Comparison of ENCODE assay signal across 1 cellular context in the genomic region with DNA sequence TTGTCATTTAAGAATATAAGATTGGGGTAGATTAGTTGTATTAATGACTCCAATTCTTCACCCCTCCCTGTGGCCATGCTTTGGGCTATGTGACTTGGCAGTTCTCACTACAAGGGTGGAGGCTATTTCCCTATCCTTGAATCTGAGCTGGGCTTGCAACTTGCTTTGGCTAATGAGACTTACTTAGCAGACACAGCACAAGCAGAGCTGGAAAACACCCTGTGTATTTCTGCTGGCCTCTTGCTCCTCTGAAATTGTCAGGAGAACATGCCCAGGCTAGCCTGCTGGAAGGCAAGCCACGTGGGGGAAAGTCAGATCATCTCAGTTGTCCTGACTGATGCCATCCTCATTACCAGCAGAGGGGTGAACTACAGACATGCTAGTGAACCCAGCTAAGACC.
TF ChIP-seq lines count a peak whose summit lies in the region.

No MANE protein-coding gene starts in this region.

TF ChIP-seq in GM23338, 12 proteins besides CTCF, POLR2A, EP300 and RAD21 (continued from another document):
- TF ChIP-seq, protein P1, sequence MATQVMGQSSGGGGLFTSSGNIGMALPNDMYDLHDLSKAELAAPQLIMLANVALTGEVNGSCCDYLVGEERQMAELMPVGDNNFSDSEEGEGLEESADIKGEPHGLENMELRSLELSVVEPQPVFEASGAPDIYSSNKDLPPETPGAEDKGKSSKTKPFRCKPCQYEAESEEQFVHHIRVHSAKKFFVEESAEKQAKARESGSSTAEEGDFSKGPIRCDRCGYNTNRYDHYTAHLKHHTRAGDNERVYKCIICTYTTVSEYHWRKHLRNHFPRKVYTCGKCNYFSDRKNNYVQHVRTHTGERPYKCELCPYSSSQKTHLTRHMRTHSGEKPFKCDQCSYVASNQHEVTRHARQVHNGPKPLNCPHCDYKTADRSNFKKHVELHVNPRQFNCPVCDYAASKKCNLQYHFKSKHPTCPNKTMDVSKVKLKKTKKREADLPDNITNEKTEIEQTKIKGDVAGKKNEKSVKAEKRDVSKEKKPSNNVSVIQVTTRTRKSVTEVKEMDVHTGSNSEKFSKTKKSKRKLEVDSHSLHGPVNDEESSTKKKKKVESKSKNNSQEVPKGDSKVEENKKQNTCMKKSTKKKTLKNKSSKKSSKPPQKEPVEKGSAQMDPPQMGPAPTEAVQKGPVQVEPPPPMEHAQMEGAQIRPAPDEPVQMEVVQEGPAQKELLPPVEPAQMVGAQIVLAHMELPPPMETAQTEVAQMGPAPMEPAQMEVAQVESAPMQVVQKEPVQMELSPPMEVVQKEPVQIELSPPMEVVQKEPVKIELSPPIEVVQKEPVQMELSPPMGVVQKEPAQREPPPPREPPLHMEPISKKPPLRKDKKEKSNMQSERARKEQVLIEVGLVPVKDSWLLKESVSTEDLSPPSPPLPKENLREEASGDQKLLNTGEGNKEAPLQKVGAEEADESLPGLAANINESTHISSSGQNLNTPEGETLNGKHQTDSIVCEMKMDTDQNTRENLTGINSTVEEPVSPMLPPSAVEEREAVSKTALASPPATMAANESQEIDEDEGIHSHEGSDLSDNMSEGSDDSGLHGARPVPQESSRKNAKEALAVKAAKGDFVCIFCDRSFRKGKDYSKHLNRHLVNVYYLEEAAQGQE (IDR thresholded peaks at IDR 0.05; ENCODE audit: unreplicated experiment) = no peak
- TF ChIP-seq ZNF331 (CRISPR knock-in tag; IDR thresholded peaks at IDR 0.05; ENCODE audit: low read depth) (no peak), EZH2 (IDR thresholded peaks at IDR 0.05; ENCODE audit: low read depth, unreplicated experiment) (no peak), POLR2AphosphoS5 (IDR thresholded peaks at IDR 0.05; ENCODE audit: low read depth) (no peak), EZH2phosphoT487 (IDR thresholded peaks at IDR 0.05; ENCODE audit: unreplicated experiment) (no peak), JUNB (IDR thresholded peaks at IDR 0.05; ENCODE audit: unreplicated experiment) (no peak), CREB1 (CRISPR knock-in tag; IDR thresholded peaks at IDR 0.05; ENCODE audit: low read depth) (no peak), ETS1 (IDR thresholded peaks at IDR 0.05) (no peak)
- TF ChIP-seq, protein P2, sequence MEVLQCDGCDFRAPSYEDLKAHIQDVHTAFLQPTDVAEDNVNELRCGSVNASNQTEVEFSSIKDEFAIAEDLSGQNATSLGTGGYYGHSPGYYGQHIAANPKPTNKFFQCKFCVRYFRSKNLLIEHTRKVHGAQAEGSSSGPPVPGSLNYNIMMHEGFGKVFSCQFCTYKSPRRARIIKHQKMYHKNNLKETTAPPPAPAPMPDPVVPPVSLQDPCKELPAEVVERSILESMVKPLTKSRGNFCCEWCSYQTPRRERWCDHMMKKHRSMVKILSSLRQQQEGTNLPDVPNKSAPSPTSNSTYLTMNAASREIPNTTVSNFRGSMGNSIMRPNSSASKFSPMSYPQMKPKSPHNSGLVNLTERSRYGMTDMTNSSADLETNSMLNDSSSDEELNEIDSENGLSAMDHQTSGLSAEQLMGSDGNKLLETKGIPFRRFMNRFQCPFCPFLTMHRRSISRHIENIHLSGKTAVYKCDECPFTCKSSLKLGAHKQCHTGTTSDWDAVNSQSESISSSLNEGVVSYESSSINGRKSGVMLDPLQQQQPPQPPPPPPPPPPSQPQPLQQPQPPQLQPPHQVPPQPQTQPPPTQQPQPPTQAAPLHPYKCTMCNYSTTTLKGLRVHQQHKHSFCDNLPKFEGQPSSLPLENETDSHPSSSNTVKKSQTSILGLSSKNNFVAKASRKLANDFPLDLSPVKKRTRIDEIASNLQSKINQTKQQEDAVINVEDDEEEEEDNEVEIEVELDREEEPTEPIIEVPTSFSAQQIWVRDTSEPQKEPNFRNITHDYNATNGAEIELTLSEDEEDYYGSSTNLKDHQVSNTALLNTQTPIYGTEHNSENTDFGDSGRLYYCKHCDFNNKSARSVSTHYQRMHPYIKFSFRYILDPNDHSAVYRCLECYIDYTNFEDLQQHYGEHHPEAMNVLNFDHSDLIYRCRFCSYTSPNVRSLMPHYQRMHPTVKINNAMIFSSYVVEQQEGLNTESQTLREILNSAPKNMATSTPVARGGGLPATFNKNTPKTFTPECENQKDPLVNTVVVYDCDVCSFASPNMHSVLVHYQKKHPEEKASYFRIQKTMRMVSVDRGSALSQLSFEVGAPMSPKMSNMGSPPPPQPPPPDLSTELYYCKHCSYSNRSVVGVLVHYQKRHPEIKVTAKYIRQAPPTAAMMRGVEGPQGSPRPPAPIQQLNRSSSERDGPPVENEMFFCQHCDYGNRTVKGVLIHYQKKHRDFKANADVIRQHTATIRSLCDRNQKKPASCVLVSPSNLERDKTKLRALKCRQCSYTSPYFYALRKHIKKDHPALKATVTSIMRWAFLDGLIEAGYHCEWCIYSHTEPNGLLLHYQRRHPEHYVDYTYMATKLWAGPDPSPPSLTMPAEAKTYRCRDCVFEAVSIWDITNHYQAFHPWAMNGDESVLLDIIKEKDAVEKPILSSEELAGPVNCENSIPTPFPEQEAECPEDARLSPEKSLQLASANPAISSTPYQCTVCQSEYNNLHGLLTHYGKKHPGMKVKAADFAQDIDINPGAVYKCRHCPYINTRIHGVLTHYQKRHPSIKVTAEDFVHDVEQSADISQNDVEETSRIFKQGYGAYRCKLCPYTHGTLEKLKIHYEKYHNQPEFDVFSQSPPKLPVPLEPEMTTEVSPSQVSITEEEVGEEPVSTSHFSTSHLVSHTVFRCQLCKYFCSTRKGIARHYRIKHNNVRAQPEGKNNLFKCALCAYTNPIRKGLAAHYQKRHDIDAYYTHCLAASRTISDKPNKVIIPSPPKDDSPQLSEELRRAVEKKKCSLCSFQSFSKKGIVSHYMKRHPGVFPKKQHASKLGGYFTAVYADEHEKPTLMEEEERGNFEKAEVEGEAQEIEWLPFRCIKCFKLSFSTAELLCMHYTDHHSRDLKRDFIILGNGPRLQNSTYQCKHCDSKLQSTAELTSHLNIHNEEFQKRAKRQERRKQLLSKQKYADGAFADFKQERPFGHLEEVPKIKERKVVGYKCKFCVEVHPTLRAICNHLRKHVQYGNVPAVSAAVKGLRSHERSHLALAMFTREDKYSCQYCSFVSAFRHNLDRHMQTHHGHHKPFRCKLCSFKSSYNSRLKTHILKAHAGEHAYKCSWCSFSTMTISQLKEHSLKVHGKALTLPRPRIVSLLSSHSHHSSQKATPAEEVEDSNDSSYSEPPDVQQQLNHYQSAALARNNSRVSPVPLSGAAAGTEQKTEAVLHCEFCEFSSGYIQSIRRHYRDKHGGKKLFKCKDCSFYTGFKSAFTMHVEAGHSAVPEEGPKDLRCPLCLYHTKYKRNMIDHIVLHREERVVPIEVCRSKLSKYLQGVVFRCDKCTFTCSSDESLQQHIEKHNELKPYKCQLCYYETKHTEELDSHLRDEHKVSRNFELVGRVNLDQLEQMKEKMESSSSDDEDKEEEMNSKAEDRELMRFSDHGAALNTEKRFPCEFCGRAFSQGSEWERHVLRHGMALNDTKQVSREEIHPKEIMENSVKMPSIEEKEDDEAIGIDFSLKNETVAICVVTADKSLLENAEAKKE (CRISPR knock-in tag; IDR thresholded peaks at IDR 0.05) = no peak
